1 cellular context compared by ENCODE assay signal in genomic region chr1:234610582-234611152, GRCh38.
TF ChIP-seq lines count a peak whose summit lies in the region.

No MANE protein-coding gene starts in this region.

TF ChIP-seq in WTC11, 78 proteins besides CTCF, POLR2A, EP300 and RAD21 (continued from another document):
- TF ChIP-seq PRDM15 (CRISPR knock-in tag; IDR thresholded peaks at IDR 0.05) (peak; percentile 37; the same call in 1 of the 2 replicates), SP1 (CRISPR knock-in tag; conservative IDR thresholded peaks at IDR 0.05) (peak; percentile 85), ZNF317 (CRISPR knock-in tag; IDR thresholded peaks at IDR 0.05; ENCODE audit: borderline replicate concordance, low read depth) (no peak), TEAD4 (CRISPR knock-in tag; IDR thresholded peaks at IDR 0.05) (peak; percentile 89), TEAD1 (CRISPR knock-in tag; IDR thresholded peaks at IDR 0.05) (peak; percentile 99), GTF2I (CRISPR knock-in tag; conservative IDR thresholded peaks at IDR 0.05) (no peak), AFF4 (CRISPR knock-in tag; IDR thresholded peaks at IDR 0.05; ENCODE audit: borderline replicate concordance) (no peak), TP53 (CRISPR knock-in tag; IDR thresholded peaks at IDR 0.05) (no peak; the same call in 1 of the 2 replicates), NR2C2 (CRISPR knock-in tag; IDR thresholded peaks at IDR 0.05) (no peak), NFE2L1 (CRISPR knock-in tag; IDR thresholded peaks at IDR 0.05) (0 out of 2 replicates have a peak, but pooled peaks have one; percentile 20), GRHL2 (CRISPR knock-in tag; IDR thresholded peaks at IDR 0.05; ENCODE audit: insufficient replicate concordance, severe bottlenecking) (no peak), RORB (CRISPR knock-in tag; IDR thresholded peaks at IDR 0.05) (no peak), ZNF396 (CRISPR knock-in tag; IDR thresholded peaks at IDR 0.05; ENCODE audit: borderline replicate concordance) (no peak), ZNF423 (CRISPR knock-in tag; IDR thresholded peaks at IDR 0.05) (no peak), ZNF263 (CRISPR knock-in tag; IDR thresholded peaks at IDR 0.05; ENCODE audit: low read depth) (peak; percentile 59; the same call in 1 of the 2 replicates), ERG (CRISPR knock-in tag; IDR thresholded peaks at IDR 0.05) (no peak), ATF1 (CRISPR knock-in tag; IDR thresholded peaks at IDR 0.05) (peak; percentile 83; the same call in 1 of the 2 replicates), FOXP4 (CRISPR knock-in tag; IDR thresholded peaks at IDR 0.05) (peak; percentile 76), USF1 (CRISPR knock-in tag; IDR thresholded peaks at IDR 0.05) (no peak; the same call in 1 of the 2 replicates), ZMAT4 (CRISPR knock-in tag; IDR thresholded peaks at IDR 0.05) (no peak), STAT6 (CRISPR knock-in tag; conservative IDR thresholded peaks at IDR 0.05; ENCODE audit: low read depth) (no peak), ZNF512 (CRISPR knock-in tag; IDR thresholded peaks at IDR 0.05; ENCODE audit: borderline replicate concordance) (no peak), CREB1 (CRISPR knock-in tag; IDR thresholded peaks at IDR 0.05) (no peak), NR3C1 (CRISPR knock-in tag; conservative IDR thresholded peaks at IDR 0.05; ENCODE audit: low read depth) (no peak), FOXP1 (CRISPR knock-in tag; IDR thresholded peaks at IDR 0.05; ENCODE audit: borderline replicate concordance) (peak; percentile 95), E2F5 (CRISPR knock-in tag; IDR thresholded peaks at IDR 0.05) (peak; percentile 87; the same call in 1 of the 2 replicates), EMX1 (CRISPR knock-in tag; IDR thresholded peaks at IDR 0.05) (no peak), IRF1 (CRISPR knock-in tag; IDR thresholded peaks at IDR 0.05) (0 out of 2 replicates have a peak, but pooled peaks have one; percentile 28), ATF3 (CRISPR knock-in tag; conservative IDR thresholded peaks at IDR 0.05) (no peak), ZNF671 (CRISPR knock-in tag; IDR thresholded peaks at IDR 0.05) (no peak), NFATC4 (CRISPR knock-in tag; IDR thresholded peaks at IDR 0.05) (no peak), MLX (CRISPR knock-in tag; IDR thresholded peaks at IDR 0.05) (0 out of 2 replicates have a peak, but pooled peaks have one; percentile 29), ZNF121 (CRISPR knock-in tag; IDR thresholded peaks at IDR 0.05) (no peak), SMAD4 (CRISPR knock-in tag; IDR thresholded peaks at IDR 0.05) (no peak), ZNF416 (CRISPR knock-in tag; IDR thresholded peaks at IDR 0.05) (no peak), FOXJ3 (CRISPR knock-in tag; IDR thresholded peaks at IDR 0.05; ENCODE audit: borderline replicate concordance) (no peak), SOX15 (CRISPR knock-in tag; IDR thresholded peaks at IDR 0.05) (no peak), JUN (CRISPR knock-in tag; IDR thresholded peaks at IDR 0.05) (no peak), OVOL2 (CRISPR knock-in tag; IDR thresholded peaks at IDR 0.05; ENCODE audit: borderline replicate concordance) (no peak), MXD4 (CRISPR knock-in tag; IDR thresholded peaks at IDR 0.05; ENCODE audit: borderline replicate concordance) (no peak), ZNF219 (CRISPR knock-in tag; IDR thresholded peaks at IDR 0.05; ENCODE audit: borderline replicate concordance) (0 out of 2 replicates have a peak, but pooled peaks have one; percentile 65), RELA (CRISPR knock-in tag; IDR thresholded peaks at IDR 0.05; ENCODE audit: borderline replicate concordance) (no peak), CREM (CRISPR knock-in tag; IDR thresholded peaks at IDR 0.05) (peak; percentile 86), FOXK1 (CRISPR knock-in tag; IDR thresholded peaks at IDR 0.05) (peak; percentile 76)
TF ChIP-seq in WTC11: peak in this region for 21.
